9 cellular contexts compared by ENCODE assay signal in the genomic region with DNA sequence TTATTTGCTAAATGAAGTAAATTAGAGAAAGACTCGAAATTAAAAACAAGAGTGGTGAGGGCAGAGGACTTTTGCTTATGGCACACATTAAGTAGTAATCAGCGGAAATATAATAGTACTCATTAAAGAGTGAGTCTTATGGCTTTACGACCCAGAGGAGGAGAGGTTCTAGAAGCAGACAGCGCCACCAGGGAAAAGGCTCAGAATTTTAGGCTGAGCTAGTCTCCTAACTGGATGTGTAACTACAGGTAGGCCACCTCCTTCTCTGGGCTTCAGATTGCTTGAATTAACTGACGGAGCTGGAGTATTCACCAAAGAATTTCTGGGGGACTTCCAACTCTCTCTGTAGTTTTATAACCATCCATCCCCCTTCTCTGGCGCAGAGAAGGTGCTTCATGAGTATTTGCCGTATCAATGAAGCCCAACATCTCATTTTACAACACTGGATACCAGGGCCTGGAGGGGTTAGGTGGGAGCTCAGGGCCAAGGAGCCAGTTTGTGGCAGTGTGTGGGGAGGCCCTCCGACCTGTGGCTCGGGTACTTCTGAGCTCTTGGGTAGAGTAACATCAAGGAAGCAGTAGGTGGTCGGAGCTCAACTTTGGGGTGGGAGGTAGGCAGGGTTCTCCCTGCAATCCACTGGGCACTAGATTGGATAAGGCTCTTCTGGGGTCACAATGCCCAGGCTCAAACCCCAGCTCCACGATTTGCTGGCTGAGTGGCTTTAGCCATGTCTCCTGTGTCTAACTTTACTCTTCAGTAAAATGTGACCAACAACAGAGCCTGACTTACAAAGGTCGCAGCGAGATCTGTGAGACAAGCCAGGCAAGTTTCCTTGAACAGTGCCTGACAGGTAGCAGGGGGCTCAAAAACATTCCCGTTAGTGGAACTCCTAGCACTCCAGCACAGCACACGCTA. TPM values are rescaled to one million over a fixed set of nuclear protein-coding genes. Genes with fewer than 3 reads are reported as not detected.
DNase-seq lines count a peak whose midpoint lies in the region; ATAC-seq, FAIRE-seq and TF ChIP-seq lines count a peak whose summit lies in the region.
"Had no signal": no experiment of that assay in that cellular context is flagged by ENCODE, and none has a peak within 500 bp of the region (broad histone marks: within the 10 kb centered on the region; RNA-seq: fewer than 3 reads in every experiment).

No MANE protein-coding gene starts in this region.

- FAIRE-seq in HTR-8/SVneo (lab: Jason Lieb, UNC) (no peak), H54 (lab: Jason Lieb, UNC) (no peak)
- FAIRE-seq: A204.1 had no signal

- H3K4me3 Mint-ChIP-seq in activated T-cell treated with anti-CD3 and anti-CD28 coated beads, Interleukin-2, amount 50 U/mL, for 72 hours: peak overlapping the region; percentile 94 to 98

- TF ChIP-seq EP300 in stomach (IDR thresholded peaks at IDR 0.05): no peak

- intact Hi-C loops in stomach (cut with DNase I; ENCODE audit: low total_unique reads): loop anchor here (10.0 kb wide), 1 partner anchor 51 kb away; a partner anchor contains a TSS

- TF ChIP-seq CTCF in stomach (IDR thresholded peaks at IDR 0.05): no peak

- peak overlapping the region; percentile 66 to 98 (median 87) for H3K4me3 ChIP-seq in stomach

- peaks cover 29 to 60% (median 43%) of the 10 kb centered on the region in 4 donors for H3K4me1 ChIP-seq in stomach

- peak overlapping the region; percentile 88 to 97 (median 93) for H3K27ac ChIP-seq in stomach

- H3K27ac Mint-ChIP-seq in activated T-cell treated with anti-CD3 and anti-CD28 coated beads, Interleukin-2, amount 50 U/mL, for 72 hours: peak overlapping the region; percentile 87

- peaks cover 11 to 18% of the 10 kb centered on the region in 2 donors for H3K36me3 Mint-ChIP-seq in activated T-cell treated with anti-CD3 and anti-CD28 coated beads, Interleukin-2, amount 50 U/mL, for 72 hours (ENCODE audit: insufficient read depth in 2 of 2)

- no peaks in the 10 kb centered on the region for H3K27me3 Mint-ChIP-seq in activated T-cell treated with anti-CD3 and anti-CD28 coated beads, Interleukin-2, amount 50 U/mL, for 72 hours (ENCODE audit: low read depth)

- peaks cover 0 to 36% (median 27%) of the 10 kb centered on the region in 4 donors for H3K36me3 ChIP-seq in stomach

- H3K4me1 Mint-ChIP-seq in activated T-cell treated with anti-CD3 and anti-CD28 coated beads, Interleukin-2, amount 50 U/mL, for 72 hours (ENCODE audit: low read depth): peaks cover 62% of the 10 kb centered on the region

- no peaks in the 10 kb centered on the region for H3K9me3 Mint-ChIP-seq in activated T-cell treated with anti-CD3 and anti-CD28 coated beads, Interleukin-2, amount 50 U/mL, for 72 hours

- no peaks in the 10 kb centered on the region for H3K9me3 ChIP-seq in stomach

- peak; percentile 24 for DNase-seq in DMS 273 (lab: John Stamatoyannopoulos, UW; ENCODE audit: unreplicated experiment)
- DNase-seq in DMS 273 treated with DMSO at 0.1 percent for 48 hours (lab: John Stamatoyannopoulos, UW): no peak
- no peak for DNase-seq in activated T-cell treated with anti-CD3 and anti-CD28 coated beads, Interleukin-2, amount 50 U/mL, for 72 hours
- DNase-seq in iPS-NIHi7 (ENCODE audit: extremely low spot score): peak; percentile 7
- DNase-seq in stomach: no peak
- no peak for DNase-seq in HTR-8/SVneo (ENCODE audit: insufficient read length, low spot score)
- DNase-seq in H54 (ENCODE audit: insufficient read length, low spot score): no peak

- no peak for ATAC-seq in activated T-cell treated with anti-CD3 and anti-CD28 coated beads, Interleukin-2, amount 50 U/mL, for 72 hours (replicated peaks in 1 of 2)
- ATAC-seq in GM18861 (IDR thresholded peaks at IDR 0.05; ENCODE audit: unreplicated experiment): no peak

- WGBS in stomach, 5 donors: 49 to 64% (median 50%) methylated on average over 11 to 15 of the region's 15 CpGs

- TF ChIP-seq POLR2A in stomach (IDR thresholded peaks at IDR 0.05) (no peak), H54 (IDR thresholded peaks at IDR 0.05; ENCODE audit: low read depth, low read length) (no peak)

- no peaks in the 10 kb centered on the region for H3K27me3 ChIP-seq in stomach

RNA-seq across cellular contexts. Expression of a gene that starts 1.1 kb away (rescaled TPM):
- total RNA-seq in activated T-cell treated with anti-CD3 and anti-CD28 coated beads, Interleukin-2, amount 50 U/mL, for 72 hours: 10 to 100 TPM; 14.7 to 15.6 TPM
- 10 to 100 TPM in 2 of 5 donors, 1 to 10 TPM in 3; 1.7 to 11.7 (median 9.0) TPM for total RNA-seq in stomach
- polyA plus RNA-seq in stomach: 10 to 100 TPM; 13.9 to 16.1 (median 14.8) TPM

RNA-seq across cellular contexts. Expression of a gene that starts 1.3 kb away (rescaled TPM):
- total RNA-seq in activated T-cell treated with anti-CD3 and anti-CD28 coated beads, Interleukin-2, amount 50 U/mL, for 72 hours: 10 to 100 TPM; 38.4 to 39.9 TPM
- 10 to 100 TPM; 28.6 to 67.4 (median 51.9) TPM for total RNA-seq in stomach
- polyA plus RNA-seq in stomach: 10 to 100 TPM; 12.6 to 45.0 (median 12.7) TPM

RNA-seq across cellular contexts. Expression of a gene that starts 54.8 kb away (rescaled TPM):
- total RNA-seq in activated T-cell treated with anti-CD3 and anti-CD28 coated beads, Interleukin-2, amount 50 U/mL, for 72 hours: 10 to 100 TPM; 48.4 to 61.0 TPM
- 10 to 100 TPM; 34.0 to 51.0 (median 41.4) TPM for total RNA-seq in stomach
- 10 to 100 TPM in 2 of 3 donors, 1 to 10 TPM in 1; 8.8 to 15.3 (median 13.7) TPM for polyA plus RNA-seq in stomach

RNA-seq across cellular contexts. Expression of a gene that starts 55.1 kb away (rescaled TPM):
- total RNA-seq in activated T-cell treated with anti-CD3 and anti-CD28 coated beads, Interleukin-2, amount 50 U/mL, for 72 hours: 10 to 100 TPM; 12.4 to 14.3 TPM
- total RNA-seq in stomach: 10 to 100 TPM in 1 of 5 donors, 1 to 10 TPM in 4; 2.2 to 14.1 (median 6.1) TPM
- 10 to 100 TPM; 13.8 to 15.0 (median 14.2) TPM for polyA plus RNA-seq in stomach

Comparison
In these comparisons a context has a peak if more than half of its experiments do, and no peak if none do; other contexts are left out.
1. DNase-seq: peak in DMS 273 (single experiment) and iPS-NIHi7 (single experiment); none in DMS 273 treated with DMSO at 0.1 percent for 48 hours (single experiment), activated T-cell treated with anti-CD3 and anti-CD28 coated beads, Interleukin-2, amount 50 U/mL, for 72 hours (0 of 2), stomach (single experiment), HTR-8/SVneo (single experiment) and H54 (single experiment).